In genomic region chr4:155818639-155819038, GRCh38 we compare ENCODE assay signal across 22 cellular contexts. TPM values are rescaled to one million over a fixed set of nuclear protein-coding genes. Genes with fewer than 3 reads are reported as not detected.
"Had no signal": no experiment of that assay in that cellular context is flagged by ENCODE, and none has a peak within 500 bp of the region (broad histone marks: within the 10 kb centered on the region; RNA-seq: fewer than 3 reads in every experiment).

No MANE protein-coding gene starts in this region.

- H3K9me3 ChIP-seq: right atrium auricular region, tibial artery, vagina had no signal

- H3K9me3 Mint-ChIP-seq: activated CD4-positive, alpha-beta memory T cell treated with anti-CD3 and anti-CD28 coated beads, Interleukin-2, amount 10 ng/mL, durations not matched to agents 7 days and 5 days; activated naive CD4-positive, alpha-beta T cell treated with anti-CD3 and anti-CD28 coated beads, Interleukin-2, amount 10 ng/mL, durations not matched to agents 7 days and 5 days; activated T-cell treated with anti-CD3 and anti-CD28 coated beads, Interleukin-2, amount 50 U/mL, for 24 hours; natural killer cell treated with Interleukin-12 subunit alpha and Interleukin-12 subunit beta and Interleukin-15 and Interleukin-18, amount 100 ng/mL, for 72 hours had no signal

- H3K36me3 Mint-ChIP-seq: activated naive CD4-positive, alpha-beta T cell treated with anti-CD3 and anti-CD28 coated beads, Interleukin-2, amount 10 ng/mL, durations not matched to agents 7 days and 5 days; natural killer cell treated with Interleukin-12 subunit alpha and Interleukin-12 subunit beta and Interleukin-15 and Interleukin-18, amount 100 ng/mL, for 72 hours had no signal

- H3K27me3 Mint-ChIP-seq: activated CD4-positive, alpha-beta memory T cell treated with anti-CD3 and anti-CD28 coated beads, Interleukin-2, amount 10 ng/mL, durations not matched to agents 7 days and 5 days had no signal

- ATAC-seq: natural killer cell treated with Interleukin-12 subunit alpha and Interleukin-12 subunit beta and Interleukin-15 and Interleukin-18, amount 100 ng/mL, for 72 hours; T-helper 17 cell had no signal

- H3K4me3 Mint-ChIP-seq: activated CD4-positive, alpha-beta memory T cell treated with anti-CD3 and anti-CD28 coated beads, Interleukin-2, amount 10 ng/mL, durations not matched to agents 7 days and 5 days; activated naive CD4-positive, alpha-beta T cell treated with anti-CD3 and anti-CD28 coated beads, Interleukin-2, amount 10 ng/mL, durations not matched to agents 7 days and 5 days; activated T-cell treated with anti-CD3 and anti-CD28 coated beads, Interleukin-2, amount 50 U/mL, for 24 hours; natural killer cell treated with Interleukin-12 subunit alpha and Interleukin-12 subunit beta and Interleukin-15 and Interleukin-18, amount 100 ng/mL, for 72 hours; T-helper 17 cell had no signal

- DNase-seq: activated CD4-positive, alpha-beta memory T cell treated with anti-CD3 and anti-CD28 coated beads, Interleukin-2, amount 10 ng/mL, durations not matched to agents 7 days and 5 days; activated naive CD4-positive, alpha-beta T cell treated with anti-CD3 and anti-CD28 coated beads, Interleukin-2, amount 10 ng/mL, durations not matched to agents 7 days and 5 days; activated T-cell treated with anti-CD3 and anti-CD28 coated beads, Interleukin-2, amount 50 U/mL, for 24 hours; caudate nucleus; effector CD4-positive, alpha-beta T cell; stimulated activated CD4-positive, alpha-beta T cell treated with anti-CD3 and anti-CD28 coated beads, Interleukin-15, amount 100 ng/mL, for 24 hours; stimulated activated CD4-positive, alpha-beta T cell treated with anti-CD3 and anti-CD28 coated beads, Interleukin-4, amount 100 ng/mL, for 24 hours; stimulated activated naive CD4-positive, alpha-beta T cell; T-helper 17 cell; WERI-Rb-1 had no signal

- H2AFZ ChIP-seq: hepatocyte had no signal

- H3K27ac Mint-ChIP-seq: activated CD4-positive, alpha-beta memory T cell treated with anti-CD3 and anti-CD28 coated beads, Interleukin-2, amount 10 ng/mL, durations not matched to agents 7 days and 5 days; activated naive CD4-positive, alpha-beta T cell treated with anti-CD3 and anti-CD28 coated beads, Interleukin-2, amount 10 ng/mL, durations not matched to agents 7 days and 5 days; activated T-cell treated with anti-CD3 and anti-CD28 coated beads, Interleukin-2, amount 50 U/mL, for 24 hours; natural killer cell treated with Interleukin-12 subunit alpha and Interleukin-12 subunit beta and Interleukin-15 and Interleukin-18, amount 100 ng/mL, for 72 hours; T-helper 17 cell had no signal

- H3K36me3 ChIP-seq: right atrium auricular region, tibial artery, vagina, WERI-Rb-1 had no signal

- H3K4me1 Mint-ChIP-seq: activated CD4-positive, alpha-beta memory T cell treated with anti-CD3 and anti-CD28 coated beads, Interleukin-2, amount 10 ng/mL, durations not matched to agents 7 days and 5 days; activated naive CD4-positive, alpha-beta T cell treated with anti-CD3 and anti-CD28 coated beads, Interleukin-2, amount 10 ng/mL, durations not matched to agents 7 days and 5 days; T-helper 17 cell had no signal

- H3K27me3 ChIP-seq: hepatocyte, right atrium auricular region, tibial artery, vagina had no signal

- H3K27ac ChIP-seq: coronary artery, hepatocyte, right atrium auricular region, skin epidermis, tibial artery, vagina, WERI-Rb-1 had no signal

- H3K4me1 ChIP-seq: right atrium auricular region, vagina had no signal

- H3K4me3 ChIP-seq: coronary artery, hepatocyte, right atrium auricular region, skin epidermis, tibial artery, vagina had no signal

- H3K79me2 ChIP-seq: hepatocyte had no signal

RNA-seq across cellular contexts. Expression of gene ASIC5, which starts 47.4 kb away (rescaled TPM):
- total RNA-seq: activated CD4-positive, alpha-beta memory T cell treated with anti-CD3 and anti-CD28 coated beads, Interleukin-2, amount 10 ng/mL, durations not matched to agents 7 days and 5 days; hepatocyte; kidney epithelial cell; liver; mesenteric fat pad; natural killer cell treated with Interleukin-12 subunit alpha and Interleukin-12 subunit beta and Interleukin-15 and Interleukin-18, amount 100 ng/mL, for 72 hours; posterior vena cava; right atrium auricular region; subcutaneous adipose tissue; T-helper 17 cell; vagina had no signal
